ENCODE assay signal across 10 cellular contexts in the genomic region with DNA sequence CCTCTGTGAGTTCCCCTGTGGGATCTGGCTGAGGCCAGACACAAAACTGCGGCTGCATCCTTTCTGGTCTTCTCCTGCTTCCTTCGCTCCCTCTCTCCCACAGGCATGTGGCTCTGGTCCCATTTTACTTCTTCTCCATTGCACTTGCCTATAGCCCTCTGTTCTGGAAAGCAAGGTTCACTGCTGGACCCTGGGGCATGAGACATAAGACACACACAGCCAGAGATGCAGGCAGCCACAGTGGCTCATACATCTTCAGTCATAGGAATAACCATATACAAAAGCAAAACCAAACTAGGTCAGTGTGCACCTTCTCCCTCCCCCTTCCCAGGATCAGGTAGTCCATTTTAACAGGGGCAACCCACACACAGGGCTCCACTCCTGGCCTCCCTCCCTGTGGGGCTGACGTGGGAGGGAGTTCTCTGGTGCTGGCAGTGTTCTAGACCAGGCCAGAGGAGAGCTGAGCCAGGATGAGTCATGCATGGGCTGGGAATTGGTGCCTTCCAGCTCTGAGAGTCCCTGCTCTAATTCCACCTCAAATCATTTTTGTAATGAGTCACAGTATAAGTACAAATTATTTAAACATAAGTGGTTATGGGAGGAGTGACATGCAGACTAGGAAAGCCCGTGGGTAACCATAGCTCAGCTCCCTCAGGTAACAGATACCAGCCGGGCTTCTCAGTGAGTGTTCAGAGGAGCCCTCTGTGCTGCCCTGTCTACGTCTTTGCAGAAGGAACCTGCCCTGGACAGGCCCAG. TPM values are rescaled to one million over a fixed set of nuclear protein-coding genes. Genes with fewer than 3 reads are reported as not detected.
DNase-seq lines count a peak whose midpoint lies in the region; ATAC-seq and TF ChIP-seq lines count a peak whose summit lies in the region.
"Had no signal": no experiment of that assay in that cellular context is flagged by ENCODE, and none has a peak within 500 bp of the region (broad histone marks: within the 10 kb centered on the region; RNA-seq: fewer than 3 reads in every experiment).

No MANE protein-coding gene starts in this region.

- no peaks in the 10 kb centered on the region for H3K79me2 ChIP-seq in PC-3 (ENCODE audit: low read length)

- DNase-seq in CD8-positive, alpha-beta memory T cell: no peak
- DNase-seq in PC-3: peak; percentile 88
- DNase-seq in fibroblast of mammary gland (ENCODE audit: low read depth): peak; percentile 97
- peak; percentile 17 to 94 (median 58) for DNase-seq in posterior cingulate gyrus

- no peaks in the 10 kb centered on the region for H3K9me3 Mint-ChIP-seq in CD8-positive, alpha-beta memory T cell

- H3K36me3 ChIP-seq in CD8-positive, alpha-beta memory T cell (ENCODE audit: insufficient read depth, low read length): no peaks in the 10 kb centered on the region
- no peaks in the 10 kb centered on the region for H3K36me3 ChIP-seq in PC-3 (ENCODE audit: low read depth, low read length)
- H3K36me3 ChIP-seq: right lobe of liver had no signal

- H3K4me1 ChIP-seq in CD8-positive, alpha-beta memory T cell (ENCODE audit: insufficient read depth, low read length): no peaks in the 10 kb centered on the region
- peaks cover 11% of the 10 kb centered on the region for H3K4me1 ChIP-seq in PC-3 (ENCODE audit: insufficient read depth, low read length)
- H3K4me1 ChIP-seq: right lobe of liver had no signal

- H3K36me3 Mint-ChIP-seq in CD8-positive, alpha-beta memory T cell: no peaks in the 10 kb centered on the region
- H3K36me3 Mint-ChIP-seq: brain had no signal

- H3K9ac ChIP-seq in PC-3 (ENCODE audit: low read length): no peak overlapping the region

- H3K4me3 Mint-ChIP-seq in CD8-positive, alpha-beta memory T cell: peak overlapping the region in 2 of 7 donors; percentile 10 to 67
- H3K4me3 Mint-ChIP-seq: brain had no signal

- intact Hi-C loops in PC-3 (cut with micrococcal nuclease): no loop called here
- intact Hi-C loops in posterior cingulate gyrus (cut with DNase I): loop anchor here (10.0 kb wide), 1 partner anchor 60 kb away; a partner anchor contains a TSS

- peaks cover 3 to 18% (median 16%) of the 10 kb centered on the region in 3 donors for H3K4me1 Mint-ChIP-seq in CD8-positive, alpha-beta memory T cell

- H3K4me2 ChIP-seq in PC-3 (ENCODE audit: low read length): peak overlapping the region; percentile 54

- H3F3A ChIP-seq in PC-3 (ENCODE audit: low read length, unreplicated experiment): no peaks in the 10 kb centered on the region

- BruUV-seq in PC-3 (replicated peaks; lab: Mats Ljungman, UMichigan): no TSS peak

- H3K27ac Mint-ChIP-seq in CD8-positive, alpha-beta memory T cell: peak overlapping the region in 6 of 8 donors; percentile 17 to 94 (median 67)

- POLR2A ChIA-PET in CD8-positive, alpha-beta memory T cell (lab: Charles Lee): no interaction called here
- POLR2A ChIA-PET in PC-3 (lab: Charles Lee; ENCODE audit: unreplicated experiment): no interaction called here

- peak; percentile 87 for ATAC-seq in PC-3
- no peak for ATAC-seq in GM19395 (IDR thresholded peaks at IDR 0.05; ENCODE audit: unreplicated experiment)
- no peak for ATAC-seq in HG02973 (IDR thresholded peaks at IDR 0.05; ENCODE audit: unreplicated experiment)
- no peak for ATAC-seq in HG03139 (IDR thresholded peaks at IDR 0.05; ENCODE audit: unreplicated experiment)
- no peak for ATAC-seq in GM21528 (IDR thresholded peaks at IDR 0.05; ENCODE audit: low FRiP score, unreplicated experiment)

- H2AFZ ChIP-seq in PC-3 (ENCODE audit: low read length): no peak overlapping the region

- no peaks in the 10 kb centered on the region for H3K27me3 ChIP-seq in CD8-positive, alpha-beta memory T cell (ENCODE audit: insufficient read depth, low read length, poor library complexity, severe bottlenecking)
- H3K27me3 ChIP-seq in PC-3 (ENCODE audit: low read length): no peaks in the 10 kb centered on the region
- H3K27me3 ChIP-seq: right lobe of liver had no signal

- H3K4me3 ChIP-seq in CD8-positive, alpha-beta memory T cell (ENCODE audit: low read length): no peak overlapping the region
- H3K4me3 ChIP-seq in PC-3 (ENCODE audit: low read length) (no peak overlapping the region), fibroblast of mammary gland (ENCODE audit: control insufficient read depth, low read depth, low read length) (no peak overlapping the region)
- H3K4me3 ChIP-seq: right lobe of liver had no signal

- H4K20me1 ChIP-seq in PC-3 (ENCODE audit: low read length): no peaks in the 10 kb centered on the region

- CTCF ChIA-PET in CD8-positive, alpha-beta memory T cell (lab: Charles Lee): no interaction called here
- CTCF ChIA-PET in PC-3 (lab: Charles Lee): no interaction called here

- no peaks in the 10 kb centered on the region for H3K9me2 ChIP-seq in PC-3 (replicated peaks; ENCODE audit: low read length)

- H3K9me3 ChIP-seq in CD8-positive, alpha-beta memory T cell (ENCODE audit: low read length): no peaks in the 10 kb centered on the region
- no peaks in the 10 kb centered on the region for H3K9me3 ChIP-seq in PC-3 (ENCODE audit: low read length)
- H3K9me3 ChIP-seq: right lobe of liver had no signal

- TF ChIP-seq CTCF in PC-3 (conservative IDR thresholded peaks at IDR 0.05; ENCODE audit: low read depth, low read length) (no peak), fibroblast of mammary gland (conservative IDR thresholded peaks at IDR 0.05; ENCODE audit: control insufficient read depth, insufficient read depth, low read depth, low read length) (no peak)

- H3K27ac ChIP-seq in CD8-positive, alpha-beta memory T cell (ENCODE audit: low read depth, low read length): no peak overlapping the region
- H3K27ac ChIP-seq in PC-3 (ENCODE audit: low read length): peak overlapping the region; percentile 68
- H3K27ac ChIP-seq: right lobe of liver had no signal

- peaks cover 1 to 32% of the 10 kb centered on the region in 2 donors for H3K27me3 Mint-ChIP-seq in CD8-positive, alpha-beta memory T cell

RNA-seq across cellular contexts. Expression of a gene that starts 58.0 kb away (rescaled TPM):
- total RNA-seq in CD8-positive, alpha-beta memory T cell: not detected
- polyA plus RNA-seq in CD8-positive, alpha-beta memory T cell: not detected
- total RNA-seq in PC-3 (2014; rRNA removed): 0.11 and 0.12 TPM in 2 replicates

Comparison
In these comparisons a context has a peak if more than half of its experiments do, and no peak if none do; other contexts are left out.
1. DNase-seq: peak in PC-3 (single experiment), fibroblast of mammary gland (single experiment) and posterior cingulate gyrus (10 of 10); none in CD8-positive, alpha-beta memory T cell (0 of 5).